ENCODE assay signal across 8 cellular contexts in genomic region chr7:7696458-7697119, GRCh38. TPM values are rescaled to one million over a fixed set of nuclear protein-coding genes. Genes with fewer than 3 reads are reported as not detected.
A peak's percentile ranks its signal among the peaks of the same experiment; 100 is the strongest.
DNase-seq lines count a peak whose midpoint lies in the region; ATAC-seq, FAIRE-seq and TF ChIP-seq lines count a peak whose summit lies in the region.

No MANE protein-coding gene starts in this region.

- peaks cover 2% of the 10 kb centered on the region for H3K36me3 Mint-ChIP-seq in effector memory CD8-positive, alpha-beta T cell (ENCODE audit: insufficient read depth)

- intact Hi-C loops in psoas muscle (cut with DNase I) = no loop called here

- H3K36me3 ChIP-seq in psoas muscle (ENCODE audit: insufficient read depth in 1 of 2, low read depth in 1 of 2) = no peaks in the 10 kb centered on the region

- peaks cover 8 to 18% of the 10 kb centered on the region in 2 donors for H3K4me1 Mint-ChIP-seq in effector memory CD8-positive, alpha-beta T cell (ENCODE audit: low read depth in 2 of 2)

- no peaks in the 10 kb centered on the region for H3K9me3 ChIP-seq in psoas muscle

- H3K27me3 ChIP-seq in psoas muscle (ENCODE audit: insufficient read depth in 3 of 3, low read length in 2 of 3) = no peaks in the 10 kb centered on the region

- peak overlapping the region; percentile 27 for H3K4me3 ChIP-seq in fibroblast of mammary gland (ENCODE audit: control insufficient read depth, low read depth, low read length)
- no peak overlapping the region for H3K4me3 ChIP-seq in psoas muscle

- peak; percentile 53 to 77 (median 67) for ATAC-seq in psoas muscle
- ATAC-seq in HG03521 (IDR thresholded peaks at IDR 0.05; ENCODE audit: unreplicated experiment) = no peak
- no peak for ATAC-seq in effector memory CD8-positive, alpha-beta T cell (replicated peaks)

- no peaks in the 10 kb centered on the region for H3K9me3 Mint-ChIP-seq in effector memory CD8-positive, alpha-beta T cell

- 28 to 34% (median 28%) methylated on average over 3 of the region's 3 CpGs for WGBS in psoas muscle, 3 donors

- H3K27ac Mint-ChIP-seq in effector memory CD8-positive, alpha-beta T cell = no peak overlapping the region

- H3K27ac ChIP-seq in psoas muscle = peak overlapping the region; percentile 48

- H3K4me1 ChIP-seq in psoas muscle = peaks cover 47% of the 10 kb centered on the region

- H3K4me3 Mint-ChIP-seq in effector memory CD8-positive, alpha-beta T cell = no peak overlapping the region

- DNase-seq in NCI-H69 (lab: John Stamatoyannopoulos, UW) (peak; percentile 30), fibroblast of mammary gland (ENCODE audit: low read depth) (peak; percentile 77), psoas muscle (no peak), pons (ENCODE audit: low spot score) (no peak), NCI-H2196 (lab: John Stamatoyannopoulos, UW; ENCODE audit: unreplicated experiment) (no peak)
- DNase-seq in effector memory CD8-positive, alpha-beta T cell = no peak

- H3K27me3 Mint-ChIP-seq in effector memory CD8-positive, alpha-beta T cell = no peaks in the 10 kb centered on the region

- peak; percentile 71 for FAIRE-seq in G401.6 (lab: Jason Lieb, UNC)

- TF ChIP-seq CTCF in fibroblast of mammary gland (conservative IDR thresholded peaks at IDR 0.05; ENCODE audit: control insufficient read depth, insufficient read depth, low read depth, low read length) = no peak
- no peak for TF ChIP-seq CTCF in psoas muscle (IDR thresholded peaks at IDR 0.05)

RNA-seq across cellular contexts. Expression of gene RPA3, which starts 21.8 kb away (rescaled TPM):
- total RNA-seq in psoas muscle = 10 to 100 TPM; 13.1 to 18.9 (median 14.5) TPM
- 10 to 100 TPM; 10.8 to 24.8 (median 13.3) TPM for polyA plus RNA-seq in psoas muscle

RNA-seq across cellular contexts. Expression of gene UMAD1, which starts 56.0 kb away (rescaled TPM):
- total RNA-seq in psoas muscle = 10 to 100 TPM; 10.1 to 18.3 (median 14.1) TPM
- polyA plus RNA-seq in psoas muscle = 10 to 100 TPM in 1 of 3 donors, 1 to 10 TPM in 2; 6.2 to 19.1 (median 9.4) TPM

Comparison
In these comparisons a context has a peak if more than half of its experiments do, and no peak if none do; other contexts are left out.
1. DNase-seq: peak in NCI-H69 (single experiment) and fibroblast of mammary gland (single experiment); none in psoas muscle (0 of 2), pons (single experiment), NCI-H2196 (single experiment) and effector memory CD8-positive, alpha-beta T cell (0 of 3).
2. ATAC-seq: peak in psoas muscle (4 of 4); none in HG03521 (single experiment) and effector memory CD8-positive, alpha-beta T cell (single experiment).